Comparison of ENCODE assay signal across 8 cellular contexts in the genomic region with DNA sequence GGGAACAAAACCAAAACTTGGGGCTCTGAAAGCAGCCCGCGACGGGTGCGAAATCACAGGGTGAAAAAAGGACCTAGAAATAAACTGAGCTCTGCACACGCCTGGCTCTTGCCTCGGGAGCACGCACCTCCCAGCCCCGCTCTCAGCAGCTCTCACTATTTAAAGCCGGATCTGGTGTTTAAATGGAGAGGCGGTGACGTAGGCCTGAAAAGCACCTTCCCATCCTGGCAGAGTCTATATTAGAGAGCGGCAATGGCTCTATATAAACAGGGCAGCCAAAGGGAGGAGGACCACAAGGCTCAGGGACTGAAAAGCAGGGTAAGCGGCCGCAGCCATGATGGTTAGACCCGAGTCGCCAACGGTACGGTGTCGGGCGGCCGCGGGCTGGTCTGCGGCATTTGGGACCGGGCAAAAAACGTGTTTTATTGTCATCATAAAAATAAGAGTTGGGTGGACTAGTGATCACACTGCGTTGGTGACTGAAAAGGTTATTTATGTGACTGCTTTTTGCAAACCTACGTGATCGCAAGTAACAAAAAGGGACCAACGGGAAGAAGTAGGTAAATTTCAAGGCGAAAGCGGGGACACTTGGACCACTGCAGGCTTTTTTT. TPM values are rescaled to one million over a fixed set of nuclear protein-coding genes. Genes with fewer than 3 reads are reported as not detected.
DNase-seq lines count a peak whose midpoint lies in the region; ATAC-seq and TF ChIP-seq lines count a peak whose summit lies in the region.

No MANE protein-coding gene starts in this region.

- peaks cover 0 to 22% (median 4%) of the 10 kb centered on the region in 9 donors for H3K36me3 ChIP-seq in heart right ventricle
- peaks cover 0 to 22% (median 9%) of the 10 kb centered on the region in 4 donors for H3K36me3 ChIP-seq in upper lobe of left lung

- peak; percentile 92 for DNase-seq in NCI-H146 treated with DMSO at 0.1 percent for 48 hours (lab: John Stamatoyannopoulos, UW; ENCODE audit: unreplicated experiment)
- DNase-seq in T-helper 1 cell = peak; percentile 71 to 95 (median 85)
- peak; percentile 96 for DNase-seq in amniotic stem cell (lab: John Stamatoyannopoulos, UW)
- DNase-seq in heart right ventricle = peak; percentile 84 to 96
- peak; percentile 77 to 97 (median 86) for DNase-seq in posterior cingulate gyrus
- peak; percentile 91 to 95 for DNase-seq in upper lobe of left lung

- H3K27ac ChIP-seq in heart right ventricle = peak overlapping the region; percentile 94 to 100 (median 98)
- peak overlapping the region; percentile 98 to 99 (median 99) for H3K27ac ChIP-seq in upper lobe of left lung

- no peaks in the 10 kb centered on the region for H3K27me3 ChIP-seq in heart right ventricle
- no peaks in the 10 kb centered on the region for H3K27me3 ChIP-seq in upper lobe of left lung

- peaks cover 0 to 41% (median 27%) of the 10 kb centered on the region in 9 donors for H3K4me1 ChIP-seq in heart right ventricle
- peaks cover 14 to 34% (median 18%) of the 10 kb centered on the region in 4 donors for H3K4me1 ChIP-seq in upper lobe of left lung

- TF ChIP-seq EP300 in upper lobe of left lung (IDR thresholded peaks at IDR 0.05) = peak in 1 of 4 donors; percentile 78

- H3K9me3 ChIP-seq in heart right ventricle (no peaks in the 10 kb centered on the region), upper lobe of left lung (no peaks in the 10 kb centered on the region)

- TF ChIP-seq POLR2A in GM15510 (IDR thresholded peaks at IDR 0.05; ENCODE audit: borderline replicate concordance, extremely low read depth, insufficient read length) = peak; percentile 97
- TF ChIP-seq POLR2A in upper lobe of left lung (IDR thresholded peaks at IDR 0.05) = peak; percentile 83 to 100 (median 99)

- WGBS in heart right ventricle, 2 donors = 0 to 1% methylated on average over 31 of the region's 31 CpGs
- 0 to 1% methylated on average over 28 to 31 of the region's 31 CpGs for WGBS in upper lobe of left lung, 2 donors

- ATAC-seq in HG02884 (IDR thresholded peaks at IDR 0.05; ENCODE audit: unreplicated experiment) (peak; percentile 55), heart right ventricle (peak; percentile 73 to 88 (median 84)), upper lobe of left lung (ENCODE audit: low FRiP score in 2 of 2) (peak; percentile 83 to 94)

- TF ChIP-seq CTCF in heart right ventricle (IDR thresholded peaks at IDR 0.05) (no peak), upper lobe of left lung (IDR thresholded peaks at IDR 0.05) (peak in 1 of 6 experiments; percentile 28)

- intact Hi-C loops in heart right ventricle (cut with DNase I) (loop anchor here in 4 of 10 donors (1.0 to 10.0 kb wide), 3 partner anchors 47 to 225 kb away; no protein-coding TSS in a partner anchor), posterior cingulate gyrus (cut with DNase I) (loop anchor here (5.0 kb wide), 1 partner anchor 47 kb away; no protein-coding TSS in a partner anchor)

- peak overlapping the region; percentile 70 to 89 (median 84) for H3K4me3 ChIP-seq in heart right ventricle
- peak overlapping the region; percentile 61 to 83 (median 66) for H3K4me3 ChIP-seq in upper lobe of left lung

RNA-seq across cellular contexts. Expression of gene GTF2A1, which starts 1.4 kb away (rescaled TPM):
- 10 to 100 TPM; 14.8 to 28.3 (median 23.6) TPM for total RNA-seq in heart right ventricle
- polyA plus RNA-seq in heart right ventricle = 1 to 10 TPM; 4.3 to 4.4 TPM
- total RNA-seq in upper lobe of left lung = 10 to 100 TPM; 17.2 to 31.6 (median 23.7) TPM

Comparison
In these comparisons a context has a peak if more than half of its experiments do, and no peak if none do; other contexts are left out.
1. Peak in every context shown above with its lines: DNase-seq, ATAC-seq, H3K4me3 ChIP-seq and H3K27ac ChIP-seq.